ENCODE assay signal across 1 cellular context in the genomic region with DNA sequence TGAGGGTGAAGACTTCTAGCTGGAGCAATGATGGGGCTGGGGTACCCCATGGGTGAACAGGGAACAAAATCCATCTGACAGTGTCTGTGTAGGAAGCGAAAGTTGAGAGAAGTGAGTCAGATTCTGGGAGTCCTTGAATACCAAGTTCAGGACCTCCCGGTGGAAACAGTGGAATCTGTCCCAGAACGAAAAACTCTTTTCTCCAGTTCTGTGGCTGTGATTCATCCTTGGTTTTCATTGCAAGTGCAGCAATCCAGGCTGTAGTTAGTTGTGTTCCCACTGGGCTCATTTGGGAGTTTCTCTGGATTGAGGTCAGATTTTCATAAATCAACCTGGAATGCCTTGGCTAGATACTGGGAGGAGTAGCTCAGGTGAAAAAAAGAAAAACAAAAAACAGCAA.
TF ChIP-seq lines count a peak whose summit lies in the region.

No MANE protein-coding gene starts in this region.

TF ChIP-seq in SK-N-SH, 30 proteins besides CTCF, POLR2A, EP300 and RAD21 (continued from another document):
- TF ChIP-seq, protein P1, sequence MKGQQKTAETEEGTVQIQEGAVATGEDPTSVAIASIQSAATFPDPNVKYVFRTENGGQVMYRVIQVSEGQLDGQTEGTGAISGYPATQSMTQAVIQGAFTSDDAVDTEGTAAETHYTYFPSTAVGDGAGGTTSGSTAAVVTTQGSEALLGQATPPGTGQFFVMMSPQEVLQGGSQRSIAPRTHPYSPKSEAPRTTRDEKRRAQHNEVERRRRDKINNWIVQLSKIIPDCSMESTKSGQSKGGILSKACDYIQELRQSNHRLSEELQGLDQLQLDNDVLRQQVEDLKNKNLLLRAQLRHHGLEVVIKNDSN (IDR thresholded peaks at IDR 0.05; ENCODE audit: borderline replicate concordance, low read depth): no peak
- TF ChIP-seq, protein P2, sequence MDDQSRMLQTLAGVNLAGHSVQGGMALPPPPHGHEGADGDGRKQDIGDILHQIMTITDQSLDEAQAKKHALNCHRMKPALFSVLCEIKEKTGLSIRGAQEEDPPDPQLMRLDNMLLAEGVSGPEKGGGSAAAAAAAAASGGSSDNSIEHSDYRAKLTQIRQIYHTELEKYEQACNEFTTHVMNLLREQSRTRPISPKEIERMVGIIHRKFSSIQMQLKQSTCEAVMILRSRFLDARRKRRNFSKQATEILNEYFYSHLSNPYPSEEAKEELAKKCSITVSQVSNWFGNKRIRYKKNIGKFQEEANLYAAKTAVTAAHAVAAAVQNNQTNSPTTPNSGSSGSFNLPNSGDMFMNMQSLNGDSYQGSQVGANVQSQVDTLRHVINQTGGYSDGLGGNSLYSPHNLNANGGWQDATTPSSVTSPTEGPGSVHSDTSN (IDR thresholded peaks at IDR 0.05): peak; percentile 33
- TF ChIP-seq TCF12 (IDR thresholded peaks at IDR 0.05) (peak; percentile 19; the same call in 1 of the 2 replicates), MEF2A (IDR thresholded peaks at IDR 0.05; ENCODE audit: borderline replicate concordance, low read depth) (no peak), TEAD4 (IDR thresholded peaks at IDR 0.05; ENCODE audit: borderline replicate concordance, insufficient read depth) (no peak), TAF1 (IDR thresholded peaks at IDR 0.05; ENCODE audit: borderline replicate concordance, low read depth, low read length) (no peak), NRF1 (IDR thresholded peaks at IDR 0.05; ENCODE audit: low read depth, low read length) (no peak), EZH2phosphoT487 (IDR thresholded peaks at IDR 0.05; ENCODE audit: borderline replicate concordance, low read depth) (no peak), JUND (IDR thresholded peaks at IDR 0.05) (peak; percentile 54)
- TF ChIP-seq, protein P3, sequence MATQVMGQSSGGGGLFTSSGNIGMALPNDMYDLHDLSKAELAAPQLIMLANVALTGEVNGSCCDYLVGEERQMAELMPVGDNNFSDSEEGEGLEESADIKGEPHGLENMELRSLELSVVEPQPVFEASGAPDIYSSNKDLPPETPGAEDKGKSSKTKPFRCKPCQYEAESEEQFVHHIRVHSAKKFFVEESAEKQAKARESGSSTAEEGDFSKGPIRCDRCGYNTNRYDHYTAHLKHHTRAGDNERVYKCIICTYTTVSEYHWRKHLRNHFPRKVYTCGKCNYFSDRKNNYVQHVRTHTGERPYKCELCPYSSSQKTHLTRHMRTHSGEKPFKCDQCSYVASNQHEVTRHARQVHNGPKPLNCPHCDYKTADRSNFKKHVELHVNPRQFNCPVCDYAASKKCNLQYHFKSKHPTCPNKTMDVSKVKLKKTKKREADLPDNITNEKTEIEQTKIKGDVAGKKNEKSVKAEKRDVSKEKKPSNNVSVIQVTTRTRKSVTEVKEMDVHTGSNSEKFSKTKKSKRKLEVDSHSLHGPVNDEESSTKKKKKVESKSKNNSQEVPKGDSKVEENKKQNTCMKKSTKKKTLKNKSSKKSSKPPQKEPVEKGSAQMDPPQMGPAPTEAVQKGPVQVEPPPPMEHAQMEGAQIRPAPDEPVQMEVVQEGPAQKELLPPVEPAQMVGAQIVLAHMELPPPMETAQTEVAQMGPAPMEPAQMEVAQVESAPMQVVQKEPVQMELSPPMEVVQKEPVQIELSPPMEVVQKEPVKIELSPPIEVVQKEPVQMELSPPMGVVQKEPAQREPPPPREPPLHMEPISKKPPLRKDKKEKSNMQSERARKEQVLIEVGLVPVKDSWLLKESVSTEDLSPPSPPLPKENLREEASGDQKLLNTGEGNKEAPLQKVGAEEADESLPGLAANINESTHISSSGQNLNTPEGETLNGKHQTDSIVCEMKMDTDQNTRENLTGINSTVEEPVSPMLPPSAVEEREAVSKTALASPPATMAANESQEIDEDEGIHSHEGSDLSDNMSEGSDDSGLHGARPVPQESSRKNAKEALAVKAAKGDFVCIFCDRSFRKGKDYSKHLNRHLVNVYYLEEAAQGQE (IDR thresholded peaks at IDR 0.05; ENCODE audit: low read depth, low read length): no peak
- TF ChIP-seq, protein P4, sequence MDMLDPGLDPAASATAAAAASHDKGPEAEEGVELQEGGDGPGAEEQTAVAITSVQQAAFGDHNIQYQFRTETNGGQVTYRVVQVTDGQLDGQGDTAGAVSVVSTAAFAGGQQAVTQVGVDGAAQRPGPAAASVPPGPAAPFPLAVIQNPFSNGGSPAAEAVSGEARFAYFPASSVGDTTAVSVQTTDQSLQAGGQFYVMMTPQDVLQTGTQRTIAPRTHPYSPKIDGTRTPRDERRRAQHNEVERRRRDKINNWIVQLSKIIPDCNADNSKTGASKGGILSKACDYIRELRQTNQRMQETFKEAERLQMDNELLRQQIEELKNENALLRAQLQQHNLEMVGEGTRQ (IDR thresholded peaks at IDR 0.05; ENCODE audit: borderline replicate concordance, low read depth, low read length): no peak
- TF ChIP-seq, protein P5, sequence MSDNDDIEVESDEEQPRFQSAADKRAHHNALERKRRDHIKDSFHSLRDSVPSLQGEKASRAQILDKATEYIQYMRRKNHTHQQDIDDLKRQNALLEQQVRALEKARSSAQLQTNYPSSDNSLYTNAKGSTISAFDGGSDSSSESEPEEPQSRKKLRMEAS (IDR thresholded peaks at IDR 0.05; ENCODE audit: low read depth): no peak
